In genomic region chr7:92696584-92696983, GRCh38 we compare ENCODE assay signal across 15 cellular contexts.
A peak's percentile ranks its signal among the peaks of the same experiment; 100 is the strongest.
DNase-seq lines count a peak whose midpoint lies in the region; ATAC-seq and TF ChIP-seq lines count a peak whose summit lies in the region.
"Had no signal": no experiment of that assay in that cellular context is flagged by ENCODE, and none has a peak within 500 bp of the region (broad histone marks: within the 10 kb centered on the region; RNA-seq: fewer than 3 reads in every experiment).

No MANE protein-coding gene starts in this region.

- no peak for TF ChIP-seq POLR2A in transverse colon (IDR thresholded peaks at IDR 0.05)

- peak overlapping the region; percentile 97 for H3K27ac ChIP-seq in KOPT-K1 (ENCODE audit: low read depth, low read length, poor library complexity, severe bottlenecking)
- peak overlapping the region; percentile 76 to 87 (median 82) for H3K27ac ChIP-seq in transverse colon

- H3K4me3 Mint-ChIP-seq in chondrocyte (ENCODE audit: unreplicated experiment): no peak overlapping the region
- H3K4me3 Mint-ChIP-seq: CD4-positive, alpha-beta memory T cell; central memory CD8-positive, alpha-beta T cell had no signal

- H3K36me3 Mint-ChIP-seq in chondrocyte (ENCODE audit: low read depth): peaks cover 7% of the 10 kb centered on the region

- in situ Hi-C loops in transverse colon (cut with MboI; ENCODE audit: low pct_ligation_motif_present in 1 of 4, low pct_unique_long_range_greater_than_20kb in 1 of 4, low sequenced_read_pairs in 3 of 4): loop anchor here in 2 of 4 donors (10.0 kb wide), 1 partner anchor 138 kb away; the partner anchor contains the start of gene CDK6 (in 2 of the 2)

- peaks cover 3% of the 10 kb centered on the region for H3K9me3 Mint-ChIP-seq in chondrocyte (ENCODE audit: low read depth)
- H3K9me3 Mint-ChIP-seq: CD4-positive, alpha-beta memory T cell; central memory CD8-positive, alpha-beta T cell had no signal

- H3K36me3 ChIP-seq in KOPT-K1 (ENCODE audit: insufficient read depth, low read length) (peaks cover 92% of the 10 kb centered on the region), transverse colon (no peaks in the 10 kb centered on the region)
- H3K36me3 ChIP-seq: esophagus squamous epithelium had no signal

- no peaks in the 10 kb centered on the region for H3K27me3 Mint-ChIP-seq in chondrocyte (ENCODE audit: low read depth)
- H3K27me3 Mint-ChIP-seq: activated naive CD4-positive, alpha-beta T cell treated with anti-CD3 and anti-CD28 coated beads, Interleukin-2, amount 10 ng/mL, durations not matched to agents 7 days and 5 days; CD4-positive, alpha-beta memory T cell; central memory CD8-positive, alpha-beta T cell; stimulated activated naive CD8-positive, alpha-beta T cell treated with anti-CD3 and anti-CD28 coated beads, Interleukin-15, amount 100 ng/mL, for 72 hours had no signal

- peak overlapping the region; percentile 96 for H3K27ac Mint-ChIP-seq in chondrocyte (ENCODE audit: unreplicated experiment)

- no peak for DNase-seq in chondrocyte (ENCODE audit: low spot score)
- peak; percentile 31 for DNase-seq in myocyte (ENCODE audit: low read depth)
- no peak for DNase-seq in transverse colon
- DNase-seq: activated naive CD4-positive, alpha-beta T cell treated with anti-CD3 and anti-CD28 coated beads, Interleukin-2, amount 10 ng/mL, durations not matched to agents 7 days and 5 days; CD4-positive, alpha-beta memory T cell; esophagus squamous epithelium; KG1; mucosa of descending colon; NCI-H1930; stimulated activated naive CD8-positive, alpha-beta T cell treated with anti-CD3 and anti-CD28 coated beads, Interleukin-15, amount 100 ng/mL, for 72 hours had no signal

- H3K9me3 ChIP-seq in KOPT-K1 (ENCODE audit: insufficient read depth, low read length, poor library complexity, severe bottlenecking) (peaks cover 13% of the 10 kb centered on the region), transverse colon (no peaks in the 10 kb centered on the region)
- H3K9me3 ChIP-seq: esophagus squamous epithelium, mucosa of descending colon had no signal

- intact Hi-C loops in transverse colon (cut with DNase I; ENCODE audit: low total_unique reads): loop anchor here (5.0 kb wide), 1 partner anchor 141 kb away; the partner anchor contains the start of gene CDK6

- TF ChIP-seq CTCF in chondrocyte (IDR thresholded peaks at IDR 0.05) (no peak), transverse colon (IDR thresholded peaks at IDR 0.05) (no peak)

- peaks cover 20 to 64% (median 33%) of the 10 kb centered on the region in 4 donors for H3K4me1 ChIP-seq in transverse colon

- no peak for TF ChIP-seq EP300 in transverse colon (IDR thresholded peaks at IDR 0.05; ENCODE audit: low read depth)

- peaks cover 71% of the 10 kb centered on the region for H3K4me1 Mint-ChIP-seq in chondrocyte (ENCODE audit: low read depth)

- peak overlapping the region in 1 of 4 donors; percentile 39 for H3K4me3 ChIP-seq in transverse colon
- H3K4me3 ChIP-seq: mucosa of descending colon had no signal

- no peak for ATAC-seq in HG02642 (IDR thresholded peaks at IDR 0.05; ENCODE audit: poor library complexity, unreplicated experiment)
- ATAC-seq in GM18909 (IDR thresholded peaks at IDR 0.05; ENCODE audit: poor library complexity, unreplicated experiment): no peak
- no peak for ATAC-seq in HG03097 (IDR thresholded peaks at IDR 0.05; ENCODE audit: low FRiP score, unreplicated experiment)
- ATAC-seq: stimulated activated naive CD8-positive, alpha-beta T cell treated with anti-CD3 and anti-CD28 coated beads, Interleukin-15, amount 100 ng/mL, for 72 hours had no signal

- H3K27me3 ChIP-seq in transverse colon: no peaks in the 10 kb centered on the region
- H3K27me3 ChIP-seq: esophagus squamous epithelium had no signal

- 58 to 80% methylated on average over 4 of the region's 4 CpGs for WGBS in transverse colon (ENCODE audit: low coverage in 1 of 2), 2 donors
